ENCODE assay signal across 1 cellular context in genomic region chr7:131652934-131653333, GRCh38.
TF ChIP-seq lines count a peak whose summit lies in the region.

No MANE protein-coding gene starts in this region.

TF ChIP-seq in IMR-90, 13 proteins besides CTCF, POLR2A, EP300 and RAD21 (continued from another document):
- no peak for TF ChIP-seq USF2 (IDR thresholded peaks at IDR 0.05; ENCODE audit: low read depth, low read length)
- no peak for TF ChIP-seq MAFK (IDR thresholded peaks at IDR 0.05; ENCODE audit: low read depth, low read length)
- TF ChIP-seq MAZ (IDR thresholded peaks at IDR 0.05; ENCODE audit: borderline replicate concordance, low read depth, low read length): no peak
- no peak for TF ChIP-seq RFX5 (IDR thresholded peaks at IDR 0.05; ENCODE audit: low read depth, low read length)
- no peak for TF ChIP-seq NFE2L2 (IDR thresholded peaks at IDR 0.05; ENCODE audit: low read depth, low read length)
- no peak for TF ChIP-seq CEBPB (IDR thresholded peaks at IDR 0.05; ENCODE audit: low read depth, low read length)
- TF ChIP-seq ELK1 (IDR thresholded peaks at IDR 0.05; ENCODE audit: borderline replicate concordance, low read depth, low read length): no peak
- TF ChIP-seq FOS (IDR thresholded peaks at IDR 0.05; ENCODE audit: low read depth, low read length): no peak
- no peak for TF ChIP-seq MXI1 (IDR thresholded peaks at IDR 0.05; ENCODE audit: borderline replicate concordance, low read depth, low read length)
- TF ChIP-seq SMC3 (IDR thresholded peaks at IDR 0.05; ENCODE audit: low read depth, low read length): no peak
- no peak for TF ChIP-seq BHLHE40 (IDR thresholded peaks at IDR 0.05; ENCODE audit: low read depth, low read length)
- no peak for TF ChIP-seq RCOR1 (IDR thresholded peaks at IDR 0.05; ENCODE audit: insufficient replicate concordance, low read length)
